Comparison of ENCODE assay signal across 1 cellular context in the genomic region with DNA sequence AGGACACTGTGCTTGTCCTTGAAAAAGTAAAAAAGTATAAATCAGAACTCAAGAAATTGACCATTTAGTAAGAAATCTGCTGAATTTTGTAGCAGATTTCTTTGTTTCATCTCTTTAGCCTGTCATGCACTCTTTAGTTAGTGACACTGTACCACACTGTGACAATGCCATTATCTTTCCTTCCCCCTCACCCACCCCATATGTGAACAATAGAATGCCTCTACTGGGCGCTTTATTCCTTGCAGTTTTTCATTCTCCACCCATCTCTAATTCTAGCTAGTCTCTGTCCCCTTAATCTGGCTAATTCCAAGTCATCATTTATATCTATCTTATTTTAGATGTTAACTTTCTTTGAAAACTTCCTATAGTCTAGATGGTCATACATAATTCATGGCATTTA.
TF ChIP-seq lines count a peak whose summit lies in the region.

No MANE protein-coding gene starts in this region.

TF ChIP-seq in WTC11, 78 proteins besides CTCF, POLR2A, EP300 and RAD21 (continued from another document):
- TF ChIP-seq, protein P1, sequence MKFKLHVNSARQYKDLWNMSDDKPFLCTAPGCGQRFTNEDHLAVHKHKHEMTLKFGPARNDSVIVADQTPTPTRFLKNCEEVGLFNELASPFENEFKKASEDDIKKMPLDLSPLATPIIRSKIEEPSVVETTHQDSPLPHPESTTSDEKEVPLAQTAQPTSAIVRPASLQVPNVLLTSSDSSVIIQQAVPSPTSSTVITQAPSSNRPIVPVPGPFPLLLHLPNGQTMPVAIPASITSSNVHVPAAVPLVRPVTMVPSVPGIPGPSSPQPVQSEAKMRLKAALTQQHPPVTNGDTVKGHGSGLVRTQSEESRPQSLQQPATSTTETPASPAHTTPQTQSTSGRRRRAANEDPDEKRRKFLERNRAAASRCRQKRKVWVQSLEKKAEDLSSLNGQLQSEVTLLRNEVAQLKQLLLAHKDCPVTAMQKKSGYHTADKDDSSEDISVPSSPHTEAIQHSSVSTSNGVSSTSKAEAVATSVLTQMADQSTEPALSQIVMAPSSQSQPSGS (CRISPR knock-in tag; IDR thresholded peaks at IDR 0.05; ENCODE audit: borderline replicate concordance, low read depth), result no peak
- no peak for TF ChIP-seq GTF2I (CRISPR knock-in tag; conservative IDR thresholded peaks at IDR 0.05)
- TF ChIP-seq ZBTB21 (CRISPR knock-in tag; IDR thresholded peaks at IDR 0.05; ENCODE audit: borderline replicate concordance), result no peak
- TF ChIP-seq, protein P2, sequence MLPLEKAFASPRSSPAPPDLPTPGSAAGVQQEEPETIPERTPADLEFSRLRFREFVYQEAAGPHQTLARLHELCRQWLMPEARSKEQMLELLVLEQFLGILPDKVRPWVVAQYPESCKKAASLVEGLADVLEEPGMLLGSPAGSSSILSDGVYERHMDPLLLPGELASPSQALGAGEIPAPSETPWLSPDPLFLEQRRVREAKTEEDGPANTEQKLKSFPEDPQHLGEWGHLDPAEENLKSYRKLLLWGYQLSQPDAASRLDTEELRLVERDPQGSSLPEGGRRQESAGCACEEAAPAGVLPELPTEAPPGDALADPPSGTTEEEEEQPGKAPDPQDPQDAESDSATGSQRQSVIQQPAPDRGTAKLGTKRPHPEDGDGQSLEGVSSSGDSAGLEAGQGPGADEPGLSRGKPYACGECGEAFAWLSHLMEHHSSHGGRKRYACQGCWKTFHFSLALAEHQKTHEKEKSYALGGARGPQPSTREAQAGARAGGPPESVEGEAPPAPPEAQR (CRISPR knock-in tag; IDR thresholded peaks at IDR 0.05), result no peak
- TF ChIP-seq OVOL2 (CRISPR knock-in tag; IDR thresholded peaks at IDR 0.05; ENCODE audit: borderline replicate concordance), result no peak
- no peak for TF ChIP-seq ZNF263 (CRISPR knock-in tag; IDR thresholded peaks at IDR 0.05; ENCODE audit: low read depth)
- no peak for TF ChIP-seq CREB1 (CRISPR knock-in tag; IDR thresholded peaks at IDR 0.05)
- TF ChIP-seq HMGA2 (CRISPR knock-in tag; IDR thresholded peaks at IDR 0.05), result no peak
- TF ChIP-seq, protein P3, sequence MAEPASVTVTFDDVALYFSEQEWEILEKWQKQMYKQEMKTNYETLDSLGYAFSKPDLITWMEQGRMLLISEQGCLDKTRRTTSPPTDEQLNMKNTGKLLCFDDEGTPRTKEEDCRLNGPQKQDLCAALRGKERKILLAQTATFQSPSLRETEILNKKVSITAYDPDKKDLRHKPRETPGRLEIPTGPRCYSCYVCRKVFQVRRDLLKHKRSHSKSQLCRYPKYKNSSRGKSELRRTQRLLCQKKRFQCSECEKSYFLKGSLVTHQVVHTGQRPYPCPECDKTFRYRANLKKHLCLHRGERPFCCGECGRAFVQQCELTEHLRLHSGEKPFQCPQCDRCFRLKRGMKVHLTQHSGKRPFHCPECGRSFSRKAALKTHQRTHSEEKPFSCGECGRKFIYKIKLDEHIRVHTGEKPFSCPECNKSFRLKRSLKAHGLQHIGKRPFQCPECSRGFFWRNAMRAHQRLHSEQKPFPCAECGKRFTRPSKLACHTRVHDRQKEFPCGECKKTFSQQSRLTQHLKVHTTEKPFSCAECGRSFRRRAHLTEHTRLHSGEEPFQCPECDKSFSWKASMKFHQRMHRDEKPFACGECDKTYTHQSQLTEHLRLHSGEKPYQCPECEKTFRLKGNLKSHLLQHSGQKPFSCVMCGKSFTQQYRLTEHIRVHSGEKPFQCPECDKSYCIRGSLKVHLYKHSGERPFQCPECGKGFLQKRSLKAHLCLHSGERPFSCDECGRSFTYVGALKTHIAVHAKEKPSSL (CRISPR knock-in tag; conservative IDR thresholded peaks at IDR 0.05), result no peak
- TF ChIP-seq SP1 (CRISPR knock-in tag; conservative IDR thresholded peaks at IDR 0.05), result no peak
- TF ChIP-seq, protein P4, sequence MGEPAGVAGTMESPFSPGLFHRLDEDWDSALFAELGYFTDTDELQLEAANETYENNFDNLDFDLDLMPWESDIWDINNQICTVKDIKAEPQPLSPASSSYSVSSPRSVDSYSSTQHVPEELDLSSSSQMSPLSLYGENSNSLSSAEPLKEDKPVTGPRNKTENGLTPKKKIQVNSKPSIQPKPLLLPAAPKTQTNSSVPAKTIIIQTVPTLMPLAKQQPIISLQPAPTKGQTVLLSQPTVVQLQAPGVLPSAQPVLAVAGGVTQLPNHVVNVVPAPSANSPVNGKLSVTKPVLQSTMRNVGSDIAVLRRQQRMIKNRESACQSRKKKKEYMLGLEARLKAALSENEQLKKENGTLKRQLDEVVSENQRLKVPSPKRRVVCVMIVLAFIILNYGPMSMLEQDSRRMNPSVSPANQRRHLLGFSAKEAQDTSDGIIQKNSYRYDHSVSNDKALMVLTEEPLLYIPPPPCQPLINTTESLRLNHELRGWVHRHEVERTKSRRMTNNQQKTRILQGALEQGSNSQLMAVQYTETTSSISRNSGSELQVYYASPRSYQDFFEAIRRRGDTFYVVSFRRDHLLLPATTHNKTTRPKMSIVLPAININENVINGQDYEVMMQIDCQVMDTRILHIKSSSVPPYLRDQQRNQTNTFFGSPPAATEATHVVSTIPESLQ (CRISPR knock-in tag; IDR thresholded peaks at IDR 0.05), result no peak
- TF ChIP-seq, protein P5, sequence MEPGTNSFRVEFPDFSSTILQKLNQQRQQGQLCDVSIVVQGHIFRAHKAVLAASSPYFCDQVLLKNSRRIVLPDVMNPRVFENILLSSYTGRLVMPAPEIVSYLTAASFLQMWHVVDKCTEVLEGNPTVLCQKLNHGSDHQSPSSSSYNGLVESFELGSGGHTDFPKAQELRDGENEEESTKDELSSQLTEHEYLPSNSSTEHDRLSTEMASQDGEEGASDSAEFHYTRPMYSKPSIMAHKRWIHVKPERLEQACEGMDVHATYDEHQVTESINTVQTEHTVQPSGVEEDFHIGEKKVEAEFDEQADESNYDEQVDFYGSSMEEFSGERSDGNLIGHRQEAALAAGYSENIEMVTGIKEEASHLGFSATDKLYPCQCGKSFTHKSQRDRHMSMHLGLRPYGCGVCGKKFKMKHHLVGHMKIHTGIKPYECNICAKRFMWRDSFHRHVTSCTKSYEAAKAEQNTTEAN (CRISPR knock-in tag; IDR thresholded peaks at IDR 0.05), result no peak
